In genomic region chr2:227808936-227809335, GRCh38 we compare ENCODE assay signal across 21 cellular contexts. TPM values are rescaled to one million over a fixed set of nuclear protein-coding genes. Genes with fewer than 3 reads are reported as not detected.
DNase-seq lines count a peak whose midpoint lies in the region; ATAC-seq, FAIRE-seq and TF ChIP-seq lines count a peak whose summit lies in the region.
"Had no signal": no experiment of that assay in that cellular context is flagged by ENCODE, and none has a peak within 500 bp of the region (broad histone marks: within the 10 kb centered on the region; RNA-seq: fewer than 3 reads in every experiment).

No MANE protein-coding gene starts in this region.

- H3K9ac ChIP-seq in HepG2 (ENCODE audit: insufficient read depth, low read depth, low read length) = no peak overlapping the region
- no peak overlapping the region for H3K9ac ChIP-seq in MM.1S (ENCODE audit: low read length)
- H3K9ac ChIP-seq: GM23248 had no signal

- POLR2A ChIA-PET in HepG2 (lab: Yijun Ruan, JAX) = no interaction called here

- BruUV-seq in HepG2 (replicated peaks; lab: Mats Ljungman, UMichigan) = no TSS peak

- H3K9me3 Mint-ChIP-seq in activated T-helper 17 cell treated with anti-CD3 and anti-CD28 coated beads, Interleukin-2, amount 50 U/mL, for 72 hours = peaks cover 5% of the 10 kb centered on the region
- H3K9me3 Mint-ChIP-seq in endothelial cell (ENCODE audit: unreplicated experiment) = no peaks in the 10 kb centered on the region

- H2AFZ ChIP-seq in HepG2 (ENCODE audit: low read length) = no peak overlapping the region
- no peak overlapping the region for H2AFZ ChIP-seq in MM.1S (ENCODE audit: low read length)
- H2AFZ ChIP-seq: GM23248 had no signal

- peaks cover 3% of the 10 kb centered on the region for H3K79me2 ChIP-seq in HepG2 (ENCODE audit: insufficient read depth, low read length)
- H3K79me2 ChIP-seq in MM.1S (ENCODE audit: low read length) = no peaks in the 10 kb centered on the region

- H3K27me3 Mint-ChIP-seq in activated T-helper 17 cell treated with anti-CD3 and anti-CD28 coated beads, Interleukin-2, amount 50 U/mL, for 72 hours = no peaks in the 10 kb centered on the region
- H3K27me3 Mint-ChIP-seq in endothelial cell (ENCODE audit: unreplicated experiment) = no peaks in the 10 kb centered on the region

- intact Hi-C loops in HepG2 (cut with micrococcal nuclease; ENCODE audit: unreplicated experiment) = no loop called here
- intact Hi-C loops in right lobe of liver (cut with DNase I) = no loop called here

- no peak for TF ChIP-seq CTCF in HepG2 (CRISPR knock-in tag; IDR thresholded peaks at IDR 0.05)
- no peak for TF ChIP-seq CTCF in right lobe of liver (IDR thresholded peaks at IDR 0.05)
- 0 out of 2 replicates have a peak, but pooled peaks have one; percentile 2 for TF ChIP-seq CTCF in MM.1S (IDR thresholded peaks at IDR 0.05; ENCODE audit: low read length)
- TF ChIP-seq CTCF in endothelial cell (IDR thresholded peaks at IDR 0.05; ENCODE audit: unreplicated experiment) = no peak

- H3K27ac Mint-ChIP-seq in activated T-helper 17 cell treated with anti-CD3 and anti-CD28 coated beads, Interleukin-2, amount 50 U/mL, for 72 hours = peak overlapping the region; percentile 92
- H3K27ac Mint-ChIP-seq in endothelial cell (ENCODE audit: unreplicated experiment) = no peak overlapping the region
- H3K27ac Mint-ChIP-seq: CD4-positive, CD25-positive, alpha-beta regulatory T cell had no signal

- no peak overlapping the region for H3K27ac ChIP-seq in HepG2 (ENCODE audit: extremely low read length, insufficient read depth, low read length)
- H3K27ac ChIP-seq in right lobe of liver = no peak overlapping the region
- no peak overlapping the region for H3K27ac ChIP-seq in MM.1S (ENCODE audit: low read length)
- H3K27ac ChIP-seq: GM23248 had no signal

- no peak for TF ChIP-seq EP300 in HepG2 (IDR thresholded peaks at IDR 0.05; ENCODE audit: low read depth in 2 of 2, low read length in 2 of 2)
- TF ChIP-seq EP300 in HepG2 (CRISPR knock-in tag; IDR thresholded peaks at IDR 0.05; ENCODE audit: borderline replicate concordance) = no peak

- H3F3A ChIP-seq in MM.1S (ENCODE audit: insufficient read depth, low read length) = no peaks in the 10 kb centered on the region

- H3K27me3 ChIP-seq in HepG2 (ENCODE audit: control insufficient read depth in 1 of 2, insufficient read depth in 2 of 2, low read length in 2 of 2) (no peaks in the 10 kb centered on the region; a peak in 1 of 5 replicates), right lobe of liver (no peaks in the 10 kb centered on the region), MM.1S (replicated peaks; ENCODE audit: insufficient read depth, low read length) (no peaks in the 10 kb centered on the region)
- H3K27me3 ChIP-seq: BE2C had no signal

- CTCF ChIA-PET in HepG2 (lab: Yijun Ruan, JAX; ENCODE audit: low intra/inter-chr PET ratio, low total read pairs) = no interaction called here

- TF ChIP-seq POLR2A in HepG2 (IDR thresholded peaks at IDR 0.05; ENCODE audit: insufficient read depth in 1 of 2, low read depth in 2 of 2, low read length in 2 of 2) = no peak
- TF ChIP-seq POLR2A in right lobe of liver (IDR thresholded peaks at IDR 0.05) = no peak

- in situ Hi-C loops in HepG2 (cut with HindIII; ENCODE audit: extremely low pct_ligation_motif_present, low pct_unique_long_range_greater_than_20kb) = no loop called here

- peak overlapping the region; percentile 94 for H3K4me3 Mint-ChIP-seq in activated T-helper 17 cell treated with anti-CD3 and anti-CD28 coated beads, Interleukin-2, amount 50 U/mL, for 72 hours
- H3K4me3 Mint-ChIP-seq in endothelial cell (ENCODE audit: unreplicated experiment) = no peak overlapping the region

- H3K4me3 ChIP-seq in HepG2 (replicated peaks in 1 of 3; ENCODE audit: insufficient read depth in 1 of 3, low read depth in 2 of 3, low read length in 3 of 3) (no peak overlapping the region), right lobe of liver (no peak overlapping the region), MM.1S (ENCODE audit: low read length) (no peak overlapping the region)
- H3K4me3 ChIP-seq: GM23248, HAP-1 had no signal

- peaks cover 77% of the 10 kb centered on the region for H3K36me3 Mint-ChIP-seq in activated T-helper 17 cell treated with anti-CD3 and anti-CD28 coated beads, Interleukin-2, amount 50 U/mL, for 72 hours (ENCODE audit: low read depth)
- H3K36me3 Mint-ChIP-seq in endothelial cell (ENCODE audit: low read depth, unreplicated experiment) = no peaks in the 10 kb centered on the region
- H3K36me3 Mint-ChIP-seq: CD4-positive, CD25-positive, alpha-beta regulatory T cell had no signal

- no peaks in the 10 kb centered on the region for H3K36me3 ChIP-seq in HepG2 (replicated peaks in 1 of 2; ENCODE audit: control insufficient read depth in 1 of 2, insufficient read depth in 2 of 2, low read length in 2 of 2)
- H3K36me3 ChIP-seq in right lobe of liver = no peaks in the 10 kb centered on the region
- no peaks in the 10 kb centered on the region for H3K36me3 ChIP-seq in MM.1S (replicated peaks; ENCODE audit: insufficient read depth, low read length)
- H3K36me3 ChIP-seq: BE2C, HAP-1 had no signal

- TF ChIP-seq RAD21 in HepG2 (CRISPR knock-in tag; IDR thresholded peaks at IDR 0.05) = no peak

- peaks cover 39% of the 10 kb centered on the region for H3K4me1 Mint-ChIP-seq in activated T-helper 17 cell treated with anti-CD3 and anti-CD28 coated beads, Interleukin-2, amount 50 U/mL, for 72 hours
- H3K4me1 Mint-ChIP-seq in endothelial cell (ENCODE audit: unreplicated experiment) = peaks cover 8% of the 10 kb centered on the region

- no peak for DNase-seq in HepG2 (ENCODE audit: low spot score)
- DNase-seq in right lobe of liver = no peak
- DNase-seq in MM.1S = no peak
- no peak for DNase-seq in kidney tubule cell (ENCODE audit: low spot score)
- DNase-seq in NCI-H2029 treated with DMSO at 0.1 percent for 48 hours (lab: John Stamatoyannopoulos, UW) = no peak
- no peak for DNase-seq in endothelial cell (ENCODE audit: low spot score)
- DNase-seq: ACHN; BE2C; C1 segment of cervical spinal cord; Caco-2; CD4-positive, CD25-positive, alpha-beta regulatory T cell; GM23248 had no signal

- H3K9me2 ChIP-seq in MM.1S (replicated peaks; ENCODE audit: insufficient read depth, low read length) = no peaks in the 10 kb centered on the region

- FAIRE-seq in HepG2 (lab: Jason Lieb, UNC) = no peak
- FAIRE-seq: D721Med, G401.6, GM12891, GM19239, HTR-8/SVneo had no signal

- ATAC-seq in HepG2 (no peak), right lobe of liver (no peak)
- no peak for ATAC-seq in activated T-helper 17 cell treated with anti-CD3 and anti-CD28 coated beads, Interleukin-2, amount 50 U/mL, for 72 hours (replicated peaks)

- H3K4me2 ChIP-seq in HepG2 (ENCODE audit: low read depth, low read length) = no peak overlapping the region
- H3K4me2 ChIP-seq in MM.1S (ENCODE audit: low read depth, low read length) = no peak overlapping the region

- H3K9me3 ChIP-seq in HepG2 (ENCODE audit: low read length) (no peaks in the 10 kb centered on the region), right lobe of liver (no peaks in the 10 kb centered on the region), MM.1S (replicated peaks; ENCODE audit: insufficient read depth, low read length) (no peaks in the 10 kb centered on the region)
- H3K9me3 ChIP-seq: BE2C, Caco-2, HAP-1 had no signal

- 90% methylated on average over 1 of the region's 1 CpG for WGBS in HepG2 (ENCODE audit: low lambda C conversion rate)
- 90% methylated on average over 1 of the region's 1 CpG for WGBS in right lobe of liver (ENCODE audit: insufficient coverage, low coverage, low lambda C conversion rate, missing lambda C conversion rate)

- H3K4me1 ChIP-seq in HepG2 (ENCODE audit: insufficient read depth, low read length) = peaks cover 32% of the 10 kb centered on the region
- peaks cover 0 to 6% (median 2%) of the 10 kb centered on the region in 4 donors for H3K4me1 ChIP-seq in right lobe of liver
- peaks cover 5% of the 10 kb centered on the region for H3K4me1 ChIP-seq in MM.1S (ENCODE audit: low read length)
- H3K4me1 ChIP-seq: BE2C, HAP-1 had no signal

- no peaks in the 10 kb centered on the region for H4K20me1 ChIP-seq in HepG2 (ENCODE audit: insufficient read depth, low read length)
- no peaks in the 10 kb centered on the region for H4K20me1 ChIP-seq in MM.1S (ENCODE audit: insufficient read depth, low read length)

TF ChIP-seq in HepG2, 621 proteins besides CTCF, POLR2A, EP300 and RAD21:
- TF ChIP-seq ISL2 (CRISPR knock-in tag; IDR thresholded peaks at IDR 0.05) = no peak
- TF ChIP-seq MAFF (IDR thresholded peaks at IDR 0.05; ENCODE audit: low read depth, low read length) = peak; percentile 83
- TF ChIP-seq ZNF7 (CRISPR knock-in tag; IDR thresholded peaks at IDR 0.05) = peak; percentile 48; the same call in 1 of the 2 replicates
- peak; percentile 83 to 89 for TF ChIP-seq MAFK (conservative IDR thresholded peaks at IDR 0.05 in 1 of 2, IDR thresholded peaks at IDR 0.05 in 1 of 2; ENCODE audit: low read length in 2 of 2)
TF ChIP-seq in HepG2: peak in this region for 3.

RNA-seq across cellular contexts. Expression of gene CCL20, which starts 4.7 kb away (rescaled TPM):
- total RNA-seq in HepG2 (2016; rRNA removed; fragmentation: Illumina TruSeq; extraction: Trizol) (136 and 223 TPM in 2 replicates), right lobe of liver (100 to 1,000 TPM in 2 of 6 experiments, 10 to 100 TPM in 1, under 1 TPM in 1, not detected in 2; 0.88 to 111 (median 76.4) TPM), endothelial cell (ENCODE audit: unreplicated experiment) (not detected)
- 99.9 and 112 TPM in 2 replicates for total RNA-seq in HepG2 (2016; cell fraction: cytosol; rRNA removed; fragmentation: Illumina TruSeq; extraction: Trizol; ENCODE audit: low read depth)
- 137 and 217 TPM in 2 replicates for total RNA-seq in HepG2 (2016; cell fraction: insoluble cytoplasmic fraction; rRNA removed; fragmentation: Illumina TruSeq; extraction: Trizol)
- 75.9 and 85.7 TPM in 2 replicates for total RNA-seq in HepG2 (2016; cell fraction: membrane; rRNA removed; fragmentation: Illumina TruSeq; extraction: Trizol)
- 195 and 205 TPM in 2 replicates for total RNA-seq in HepG2 (2016; cell fraction: nucleus; rRNA removed; fragmentation: Illumina TruSeq; extraction: Trizol)
- 811 and 903 TPM in 2 replicates for polyA plus RNA-seq in HepG2 (2011; rRNA removed)
- 378 and 591 TPM in 2 replicates for polyA plus RNA-seq in HepG2 (2011; cell fraction: cytosol; rRNA removed)
- 84.5 and 124 TPM in 2 replicates for polyA plus RNA-seq in HepG2 (2011; cell fraction: nucleus; rRNA removed)
- 780 and 797 TPM in 2 replicates for polyA plus RNA-seq in HepG2 (2012)
- 41.1 and 41.5 TPM in 2 replicates for polyA plus RNA-seq in HepG2 (2016; cell fraction: cytosol; fragmentation: Illumina TruSeq; extraction: Trizol; ENCODE audit: low read depth)
- 160 and 169 TPM in 2 replicates for polyA plus RNA-seq in HepG2 (2016; cell fraction: insoluble cytoplasmic fraction; fragmentation: Illumina TruSeq; extraction: Trizol; ENCODE audit: low read depth)
- 41.7 and 42.7 TPM in 2 replicates for polyA plus RNA-seq in HepG2 (2016; cell fraction: membrane; fragmentation: Illumina TruSeq; extraction: Trizol; ENCODE audit: low read depth)
- polyA plus RNA-seq in HepG2 (2016; cell fraction: nucleus; fragmentation: Illumina TruSeq; extraction: Trizol; ENCODE audit: insufficient read depth, low read depth) = 376 and 396 TPM in 2 replicates
- polyA minus RNA-seq in HepG2 (2011; rRNA and poly(A)+ RNA removed; ENCODE audit: low replicate concordance) = 0.21 and 395 TPM in 2 replicates
- polyA minus RNA-seq in HepG2 (2011; cell fraction: cytosol; rRNA and poly(A)+ RNA removed) = 440 and 488 TPM in 2 replicates
- polyA minus RNA-seq in HepG2 (2011; cell fraction: nucleus; rRNA and poly(A)+ RNA removed) = 142 and 223 TPM in 2 replicates
- total RNA-seq in activated T-helper 17 cell treated with anti-CD3 and anti-CD28 coated beads, Interleukin-2, amount 50 U/mL, for 72 hours = 100 to 1,000 TPM in 1 of 2 donors, 10 to 100 TPM in 1; 36.1 to 137 TPM
- total RNA-seq: A172, GM23248, H4 had no signal
- polyA plus RNA-seq: GM23248 had no signal
